Comparison of ENCODE assay signal across 8 cellular contexts in the genomic region with DNA sequence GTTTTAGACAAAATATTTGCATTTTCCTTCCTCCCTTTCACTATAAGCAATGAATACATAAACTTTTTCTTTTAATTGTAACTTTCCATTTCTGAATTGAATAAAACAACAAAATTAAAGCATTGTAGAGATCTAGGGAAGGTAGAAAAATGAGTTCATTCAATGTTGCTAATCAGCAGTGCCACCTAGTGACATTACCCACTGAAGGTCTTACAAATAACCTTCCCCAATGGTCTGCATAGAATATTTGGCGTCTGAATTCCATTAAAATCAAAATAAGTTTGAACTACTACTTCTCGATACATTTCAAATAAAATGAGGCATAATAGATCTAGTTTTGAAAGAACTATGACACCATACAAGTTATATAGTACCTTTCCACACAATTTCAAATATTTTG. TPM values are rescaled to one million over a fixed set of nuclear protein-coding genes. Genes with fewer than 3 reads are reported as not detected.
A peak's percentile ranks its signal among the peaks of the same experiment; 100 is the strongest.
DNase-seq lines count a peak whose midpoint lies in the region; ATAC-seq and TF ChIP-seq lines count a peak whose summit lies in the region.

No MANE protein-coding gene starts in this region.

- ATAC-seq in Panc1 (no peak), HG02798 (IDR thresholded peaks at IDR 0.05; ENCODE audit: poor library complexity, unreplicated experiment) (no peak), GM21447 (IDR thresholded peaks at IDR 0.05; ENCODE audit: unreplicated experiment) (no peak)
- no peak for ATAC-seq in activated CD4-positive, CD25-positive, alpha-beta regulatory T cell treated with anti-CD3 and anti-CD28 coated beads, Interleukin-2, amount 50 U/mL, for 24 hours

- no peaks in the 10 kb centered on the region for H3K4me1 Mint-ChIP-seq in immature natural killer cell

- POLR2A ChIA-PET in Panc1 (lab: Charles Lee): interaction anchor here (1.1 kb wide), 1 partner anchor 205 kb away, joined by 3 read pairs; no protein-coding TSS in a partner anchor

- no peaks in the 10 kb centered on the region for H3K4me1 ChIP-seq in Panc1 (ENCODE audit: control insufficient read depth, insufficient read depth, low read length)

- no peak overlapping the region for H3K4me3 Mint-ChIP-seq in immature natural killer cell

- TF ChIP-seq CTCF in GM12875 (IDR thresholded peaks at IDR 0.05; ENCODE audit: borderline replicate concordance, insufficient read depth, low read depth, low read length) (peak; percentile 9; the same call in 1 of the 2 replicates), Panc1 (IDR thresholded peaks at IDR 0.05) (peak; percentile 62; the same call in 1 of the 2 replicates), fibroblast of villous mesenchyme (IDR thresholded peaks at IDR 0.05; ENCODE audit: insufficient read depth, low read depth, low read length) (peak; percentile 50)

- H3K4me3 ChIP-seq in GM12875 (ENCODE audit: low read depth, low read length) (no peak overlapping the region), Panc1 (ENCODE audit: low read depth in 2 of 2, low read length in 2 of 2) (no peak overlapping the region), fibroblast of villous mesenchyme (ENCODE audit: low read depth, low read length) (no peak overlapping the region)

- H3K27me3 ChIP-seq in Panc1 (ENCODE audit: control insufficient read depth, insufficient read depth, low read length): no peaks in the 10 kb centered on the region

- intact Hi-C loops in Panc1 (cut with micrococcal nuclease; ENCODE audit: unreplicated experiment): loop anchor here (5.0 kb wide), 1 partner anchor 768 kb away; no protein-coding TSS in a partner anchor

- no peak overlapping the region for H3K27ac ChIP-seq in Panc1 (ENCODE audit: low read length)

- H3K36me3 ChIP-seq in Panc1 (ENCODE audit: control insufficient read depth, insufficient read depth, low read length): peaks cover 26% of the 10 kb centered on the region

- CTCF ChIA-PET in Panc1 (lab: Charles Lee): interaction anchor here (0.7 to 0.8 kb wide), 2 partner anchors 393 to 768 kb away, joined by 4 to 5 read pairs; no protein-coding TSS in a partner anchor

- H3K9me3 ChIP-seq in Panc1 (ENCODE audit: control insufficient read depth, insufficient read depth, low read depth, low read length): no peaks in the 10 kb centered on the region

- peaks cover 48 to 62% (median 54%) of the 10 kb centered on the region in 3 donors for H3K36me3 Mint-ChIP-seq in immature natural killer cell

- H3K9me3 Mint-ChIP-seq in immature natural killer cell: no peaks in the 10 kb centered on the region

- peak; percentile 53 for DNase-seq in ACHN
- no peak for DNase-seq in Panc1 (ENCODE audit: low read depth, low spot score)
- DNase-seq in fibroblast of villous mesenchyme (ENCODE audit: low read depth): peak; percentile 37
- DNase-seq in immature natural killer cell: no peak

- no TSS peak for BruUV-seq in Panc1 (replicated peaks; lab: Mats Ljungman, UMichigan)

- H3K27me3 Mint-ChIP-seq in immature natural killer cell (ENCODE audit: low read depth in 3 of 3): no peaks in the 10 kb centered on the region

- no peak overlapping the region for H3K27ac Mint-ChIP-seq in immature natural killer cell

- in situ Hi-C loops in ACHN (cut with HindIII; ENCODE audit: low pct_ligation_motif_present, low pct_unique_long_range_greater_than_20kb, low sequenced_read_pairs): no loop called here
- in situ Hi-C loops in Panc1 (cut with HindIII; ENCODE audit: low pct_unique_long_range_greater_than_20kb, low sequenced_read_pairs): no loop called here

RNA-seq across cellular contexts. Expression of a gene that starts 19.6 kb away (rescaled TPM):
- total RNA-seq in Panc1 (2021; ENCODE audit: unreplicated experiment) (87.1 TPM), fibroblast of villous mesenchyme (111 and 128 TPM in 2 replicates)
- 81.4 TPM for polyA plus RNA-seq in Panc1 (2012; ENCODE audit: insufficient read length)
- 10 to 100 TPM; 27.8 to 33.4 (median 28.5) TPM for polyA plus RNA-seq in immature natural killer cell

RNA-seq across cellular contexts. Expression of a gene that starts 32.3 kb away (rescaled TPM):
- total RNA-seq in Panc1 (2021; ENCODE audit: unreplicated experiment): 1.8 TPM
- polyA plus RNA-seq in Panc1 (2012; ENCODE audit: insufficient read length): 3.3 TPM
- under 0.01 TPM in 1 of 2 replicates, not detected in the other for total RNA-seq in fibroblast of villous mesenchyme
- polyA plus RNA-seq in immature natural killer cell: not detected

Comparison
In these comparisons a context has a peak if more than half of its experiments do, and no peak if none do; other contexts are left out.
1. DNase-seq: peak in ACHN (single experiment) and fibroblast of villous mesenchyme (single experiment); none in Panc1 (single experiment) and immature natural killer cell (0 of 3).
2. CTCF ChIP-seq: peak in every context shown above with its lines; median percentile 62 in Panc1; 50 in fibroblast of villous mesenchyme; 9 in GM12875.